ENCODE assay signal across 14 cellular contexts in the genomic region with DNA sequence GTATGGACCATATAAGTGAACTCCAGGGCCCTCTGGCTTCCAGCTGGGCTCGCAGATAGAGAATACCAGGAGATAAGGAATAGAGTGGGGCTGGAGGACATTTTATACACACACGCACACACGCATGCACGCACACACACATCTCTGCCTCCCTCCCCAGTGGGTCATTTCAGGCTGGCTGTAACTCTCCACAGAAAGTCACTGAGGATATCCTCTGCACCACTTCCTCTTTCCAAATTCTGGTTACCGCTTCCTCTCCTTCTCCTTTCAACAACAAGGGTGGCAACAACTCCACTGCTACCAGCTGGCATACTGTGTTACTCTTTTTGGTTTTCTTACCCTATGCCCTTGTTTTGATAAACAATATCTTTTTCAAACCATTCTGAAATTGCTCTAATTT.
DNase-seq lines count a peak whose midpoint lies in the region; ATAC-seq, FAIRE-seq and TF ChIP-seq lines count a peak whose summit lies in the region.
"Had no signal": no experiment of that assay in that cellular context is flagged by ENCODE, and none has a peak within 500 bp of the region (broad histone marks: within the 10 kb centered on the region; RNA-seq: fewer than 3 reads in every experiment).

No MANE protein-coding gene starts in this region.

- H2AFZ ChIP-seq in HepG2 (ENCODE audit: low read length): no peak overlapping the region
- no peak overlapping the region for H2AFZ ChIP-seq in Karpas-422 (ENCODE audit: low read length)

- BruUV-seq in HepG2 (replicated peaks; lab: Mats Ljungman, UMichigan): no TSS peak

- no peaks in the 10 kb centered on the region for H3K4me1 ChIP-seq in right lobe of liver
- no peaks in the 10 kb centered on the region for H3K4me1 ChIP-seq in HepG2 (ENCODE audit: insufficient read depth, low read length)
- no peaks in the 10 kb centered on the region for H3K4me1 ChIP-seq in Karpas-422 (ENCODE audit: low read length)
- no peaks in the 10 kb centered on the region for H3K4me1 ChIP-seq in stomach
- H3K4me1 ChIP-seq: A549, transverse colon had no signal

- CTCF ChIA-PET in HepG2 (lab: Yijun Ruan, JAX; ENCODE audit: low intra/inter-chr PET ratio, low total read pairs): no interaction called here

- no peaks in the 10 kb centered on the region for H3K36me3 ChIP-seq in right lobe of liver
- H3K36me3 ChIP-seq in HepG2 (replicated peaks in 1 of 2; ENCODE audit: control insufficient read depth in 1 of 2, insufficient read depth in 2 of 2, low read length in 2 of 2): no peaks in the 10 kb centered on the region
- no peaks in the 10 kb centered on the region for H3K36me3 ChIP-seq in Karpas-422 (ENCODE audit: insufficient read depth, low read length)
- H3K36me3 ChIP-seq in stomach: no peaks in the 10 kb centered on the region
- H3K36me3 ChIP-seq: ovary, transverse colon had no signal

- in situ Hi-C loops in HepG2 (cut with HindIII; ENCODE audit: extremely low pct_ligation_motif_present, low pct_unique_long_range_greater_than_20kb): no loop called here

- no peak for TF ChIP-seq RAD21 in HepG2 (CRISPR knock-in tag; IDR thresholded peaks at IDR 0.05)

- H3K9ac ChIP-seq in HepG2 (ENCODE audit: insufficient read depth, low read depth, low read length) (no peak overlapping the region), Karpas-422 (ENCODE audit: low read length) (no peak overlapping the region)

- POLR2A ChIA-PET in HepG2 (lab: Yijun Ruan, JAX): no interaction called here

- no peak for FAIRE-seq in HepG2 (lab: Jason Lieb, UNC)
- FAIRE-seq: A549 had no signal

- TF ChIP-seq POLR2A in right lobe of liver (IDR thresholded peaks at IDR 0.05): no peak
- no peak for TF ChIP-seq POLR2A in HepG2 (IDR thresholded peaks at IDR 0.05; ENCODE audit: insufficient read depth in 1 of 2, low read depth in 2 of 2, low read length in 2 of 2)
- no peak for TF ChIP-seq POLR2A in NB4 (IDR thresholded peaks at IDR 0.05; ENCODE audit: extremely low read depth, insufficient read length)
- no peak for TF ChIP-seq POLR2A in stomach (IDR thresholded peaks at IDR 0.05)

- H4K20me1 ChIP-seq in HepG2 (ENCODE audit: insufficient read depth, low read length): no peaks in the 10 kb centered on the region
- H4K20me1 ChIP-seq in Karpas-422 (ENCODE audit: insufficient read depth, low read depth, low read length): no peaks in the 10 kb centered on the region

- H3K27ac ChIP-seq in right lobe of liver (no peak overlapping the region), HepG2 (ENCODE audit: extremely low read length, insufficient read depth, low read length) (no peak overlapping the region), Karpas-422 (ENCODE audit: low read length) (no peak overlapping the region), stomach (no peak overlapping the region)
- H3K27ac ChIP-seq: A549, ovary, transverse colon had no signal

- H3K4me3 ChIP-seq in right lobe of liver: no peak overlapping the region
- H3K4me3 ChIP-seq in HepG2 (replicated peaks in 1 of 3; ENCODE audit: insufficient read depth in 1 of 3, low read depth in 2 of 3, low read length in 3 of 3): no peak overlapping the region
- no peak overlapping the region for H3K4me3 ChIP-seq in NB4 (ENCODE audit: low read depth, low read length)
- H3K4me3 ChIP-seq in Karpas-422 (ENCODE audit: low read length): no peak overlapping the region
- no peak overlapping the region for H3K4me3 ChIP-seq in stomach
- H3K4me3 ChIP-seq: A549, ovary, transverse colon had no signal

- intact Hi-C loops in right lobe of liver (cut with DNase I): no loop called here
- intact Hi-C loops in HepG2 (cut with micrococcal nuclease; ENCODE audit: unreplicated experiment): no loop called here
- intact Hi-C loops in stomach (cut with DNase I; ENCODE audit: low total_unique reads): no loop called here

- no peak for TF ChIP-seq CTCF in right lobe of liver (IDR thresholded peaks at IDR 0.05)
- no peak for TF ChIP-seq CTCF in HepG2 (CRISPR knock-in tag; IDR thresholded peaks at IDR 0.05)
- TF ChIP-seq CTCF in NB4 (IDR thresholded peaks at IDR 0.05; ENCODE audit: low read depth, low read length): no peak
- no peak for TF ChIP-seq CTCF in stomach (IDR thresholded peaks at IDR 0.05)

- H3K9me3 ChIP-seq in right lobe of liver (no peaks in the 10 kb centered on the region), HepG2 (ENCODE audit: low read length) (no peaks in the 10 kb centered on the region), Karpas-422 (ENCODE audit: low read length) (no peaks in the 10 kb centered on the region), stomach (no peaks in the 10 kb centered on the region)
- H3K9me3 ChIP-seq: A549, ovary, transverse colon had no signal

- ATAC-seq in right lobe of liver (peak; percentile 17 to 42 (median 39)), HepG2 (no peak), HG02870 (IDR thresholded peaks at IDR 0.05; ENCODE audit: unreplicated experiment) (peak; percentile 74)
- ATAC-seq: A549, esophagus mucosa had no signal

- TF ChIP-seq EP300 in HepG2 (IDR thresholded peaks at IDR 0.05; ENCODE audit: low read depth in 2 of 2, low read length in 2 of 2) (no peak), HepG2 (CRISPR knock-in tag; IDR thresholded peaks at IDR 0.05; ENCODE audit: borderline replicate concordance) (no peak), stomach (IDR thresholded peaks at IDR 0.05) (no peak)

- H3K79me2 ChIP-seq in HepG2 (ENCODE audit: insufficient read depth, low read length) (no peaks in the 10 kb centered on the region), Karpas-422 (ENCODE audit: low read length) (no peaks in the 10 kb centered on the region)

- no peak for DNase-seq in right lobe of liver
- DNase-seq in HepG2 (ENCODE audit: low spot score): no peak
- DNase-seq in NB4 (ENCODE audit: low read depth): peak; percentile 76
- no peak for DNase-seq in Karpas-422
- no peak for DNase-seq in dedifferentiated amniotic fluid mesenchymal stem cell (ENCODE audit: extremely low spot score)
- DNase-seq in stomach: no peak
- DNase-seq in T1000 (lab: John Stamatoyannopoulos, UW): no peak
- DNase-seq: anterior cingulate cortex, NCI-H1694, ovary, transverse colon had no signal

- no peaks in the 10 kb centered on the region for H3K9me2 ChIP-seq in Karpas-422 (replicated peaks; ENCODE audit: insufficient read depth, low read length)

- WGBS in right lobe of liver (ENCODE audit: insufficient coverage, low coverage, low lambda C conversion rate, missing lambda C conversion rate): 23% methylated on average over 3 of the region's 5 CpGs
- 3% methylated on average over 5 of the region's 5 CpGs for WGBS in HepG2 (ENCODE audit: low lambda C conversion rate)
- 70 to 87% (median 72%) methylated on average over 5 of the region's 5 CpGs for WGBS in stomach, 5 donors

- H3K27me3 ChIP-seq in right lobe of liver (no peaks in the 10 kb centered on the region), HepG2 (ENCODE audit: control insufficient read depth in 1 of 2, insufficient read depth in 2 of 2, low read length in 2 of 2) (no peaks in the 10 kb centered on the region), Karpas-422 (ENCODE audit: low read length) (no peaks in the 10 kb centered on the region), stomach (no peaks in the 10 kb centered on the region)
- H3K27me3 ChIP-seq: ovary, transverse colon had no signal

- H3K4me2 ChIP-seq in HepG2 (ENCODE audit: low read depth, low read length) (no peak overlapping the region), Karpas-422 (ENCODE audit: low read depth, low read length, poor library complexity, severe bottlenecking) (no peak overlapping the region)
- H3K4me2 ChIP-seq: A549 had no signal

TF ChIP-seq in HepG2, 621 proteins besides CTCF, POLR2A, EP300 and RAD21 (continues in another document):
- TF ChIP-seq, protein P1, sequence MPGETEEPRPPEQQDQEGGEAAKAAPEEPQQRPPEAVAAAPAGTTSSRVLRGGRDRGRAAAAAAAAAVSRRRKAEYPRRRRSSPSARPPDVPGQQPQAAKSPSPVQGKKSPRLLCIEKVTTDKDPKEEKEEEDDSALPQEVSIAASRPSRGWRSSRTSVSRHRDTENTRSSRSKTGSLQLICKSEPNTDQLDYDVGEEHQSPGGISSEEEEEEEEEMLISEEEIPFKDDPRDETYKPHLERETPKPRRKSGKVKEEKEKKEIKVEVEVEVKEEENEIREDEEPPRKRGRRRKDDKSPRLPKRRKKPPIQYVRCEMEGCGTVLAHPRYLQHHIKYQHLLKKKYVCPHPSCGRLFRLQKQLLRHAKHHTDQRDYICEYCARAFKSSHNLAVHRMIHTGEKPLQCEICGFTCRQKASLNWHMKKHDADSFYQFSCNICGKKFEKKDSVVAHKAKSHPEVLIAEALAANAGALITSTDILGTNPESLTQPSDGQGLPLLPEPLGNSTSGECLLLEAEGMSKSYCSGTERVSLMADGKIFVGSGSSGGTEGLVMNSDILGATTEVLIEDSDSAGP (CRISPR knock-in tag; IDR thresholded peaks at IDR 0.05; ENCODE audit: borderline replicate concordance): no peak
- TF ChIP-seq MXI1 (IDR thresholded peaks at IDR 0.05; ENCODE audit: borderline replicate concordance, low read depth, low read length) (no peak), ZNF138 (CRISPR knock-in tag; IDR thresholded peaks at IDR 0.05; ENCODE audit: low read depth) (no peak), ZNF720 (CRISPR knock-in tag; IDR thresholded peaks at IDR 0.05) (no peak), ZBTB21 (CRISPR knock-in tag; IDR thresholded peaks at IDR 0.05) (no peak), HNRNPH1 (optimal IDR thresholded peaks at IDR 0.05; ENCODE audit: low read depth, low read length) (no peak), MYC (CRISPR knock-in tag; IDR thresholded peaks at IDR 0.05; ENCODE audit: borderline replicate concordance) (no peak), U2AF2 (IDR thresholded peaks at IDR 0.05; ENCODE audit: low read depth, low read length) (no peak), ZNF678 (CRISPR knock-in tag; IDR thresholded peaks at IDR 0.05) (no peak), ZNF710 (CRISPR knock-in tag; IDR thresholded peaks at IDR 0.05; ENCODE audit: borderline replicate concordance) (no peak)
- TF ChIP-seq, protein P2, sequence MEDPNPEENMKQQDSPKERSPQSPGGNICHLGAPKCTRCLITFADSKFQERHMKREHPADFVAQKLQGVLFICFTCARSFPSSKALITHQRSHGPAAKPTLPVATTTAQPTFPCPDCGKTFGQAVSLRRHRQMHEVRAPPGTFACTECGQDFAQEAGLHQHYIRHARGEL (CRISPR knock-in tag; IDR thresholded peaks at IDR 0.05): no peak
